In the genomic region with DNA sequence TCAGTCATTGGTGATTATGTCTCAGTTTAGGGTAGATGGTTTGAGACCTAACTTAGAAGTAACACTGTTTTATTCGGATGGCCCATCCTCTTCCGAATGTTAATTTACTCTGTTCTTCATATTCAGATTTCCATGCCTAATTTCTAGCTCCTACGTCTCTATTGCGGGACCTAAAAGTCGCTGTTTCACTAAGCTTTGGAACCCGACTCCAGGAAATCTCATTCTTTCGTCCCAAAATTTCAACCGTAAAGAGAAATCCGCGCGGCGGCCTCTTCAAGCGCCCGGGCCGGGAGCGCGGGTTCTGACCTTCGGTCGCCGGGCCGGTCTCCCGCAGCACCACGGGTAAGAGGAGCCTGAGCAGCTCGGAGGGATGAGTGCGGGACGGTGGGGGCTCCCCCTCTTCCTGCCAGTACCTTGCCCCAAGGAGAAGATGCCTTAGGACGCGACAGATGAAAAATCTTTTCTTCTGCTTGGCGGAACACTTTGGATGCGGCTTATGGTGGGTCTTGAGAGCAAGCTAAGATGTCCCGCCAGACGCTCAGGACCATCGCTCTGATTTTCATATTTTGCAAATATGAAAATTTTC, we compare ENCODE assay signal across 1 cellular context.
TF ChIP-seq lines count a peak whose summit lies in the region.

No MANE protein-coding gene starts in this region.

TF ChIP-seq in SK-N-SH, 30 proteins besides CTCF, POLR2A, EP300 and RAD21:
- no peak for TF ChIP-seq ZBTB33 (IDR thresholded peaks at IDR 0.05; ENCODE audit: borderline replicate concordance, low read depth)
- no peak for TF ChIP-seq GATA2 (CRISPR knock-in tag; IDR thresholded peaks at IDR 0.05)
- TF ChIP-seq EZH2phosphoT487 (IDR thresholded peaks at IDR 0.05; ENCODE audit: borderline replicate concordance, low read depth), result no peak
- TF ChIP-seq RFX5 (IDR thresholded peaks at IDR 0.05; ENCODE audit: low read length), result no peak
- TF ChIP-seq TEAD4 (IDR thresholded peaks at IDR 0.05; ENCODE audit: borderline replicate concordance, insufficient read depth), result no peak
- no peak for TF ChIP-seq REST (IDR thresholded peaks at IDR 0.05; ENCODE audit: low read depth, low read length)
- TF ChIP-seq TAF1 (IDR thresholded peaks at IDR 0.05; ENCODE audit: borderline replicate concordance, low read depth, low read length), result no peak
